Comparison of ENCODE assay signal across 9 cellular contexts in genomic region chr1:207050768-207051614, GRCh38. TPM values are rescaled to one million over a fixed set of nuclear protein-coding genes. Genes with fewer than 3 reads are reported as not detected.
DNase-seq lines count a peak whose midpoint lies in the region; ATAC-seq and TF ChIP-seq lines count a peak whose summit lies in the region.
"Had no signal": no experiment of that assay in that cellular context is flagged by ENCODE, and none has a peak within 500 bp of the region (broad histone marks: within the 10 kb centered on the region; RNA-seq: fewer than 3 reads in every experiment).

YOD1 (minus strand) TSS chr1:207051208; CDS start chr1:207051030, 178 bp downstream.

- peak within 1 kb of the TSS; percentile 94 for H3K27ac Mint-ChIP-seq in activated CD4-positive, alpha-beta T cell treated with anti-CD3 and anti-CD28 coated beads, Interleukin-2, amount 10 ng/mL, durations not matched to agents 7 days and 5 days

- peaks cover 7% of the 10 kb centered on the region for H3K27me3 Mint-ChIP-seq in activated CD4-positive, alpha-beta T cell treated with anti-CD3 and anti-CD28 coated beads, Interleukin-2, amount 10 ng/mL, durations not matched to agents 7 days and 5 days

- peaks cover 67% of the 10 kb centered on the region for H3K4me1 Mint-ChIP-seq in activated CD4-positive, alpha-beta T cell treated with anti-CD3 and anti-CD28 coated beads, Interleukin-2, amount 10 ng/mL, durations not matched to agents 7 days and 5 days

- H3K4me3 Mint-ChIP-seq in activated CD4-positive, alpha-beta T cell treated with anti-CD3 and anti-CD28 coated beads, Interleukin-2, amount 10 ng/mL, durations not matched to agents 7 days and 5 days, result peak within 1 kb of the TSS; percentile 93

- CTCF ChIA-PET in activated CD4-positive, alpha-beta T cell treated with anti-CD3 and anti-CD28 coated beads, Interleukin-2, amount 10 ng/mL, durations not matched to agents 7 days and 5 days (lab: Charles Lee), result interaction anchor here (0.5 kb wide), 1 partner anchor 11 kb away, joined by 3 read pairs; no protein-coding TSS in a partner anchor

- peaks cover 31% of the 10 kb centered on the region for H3K36me3 Mint-ChIP-seq in activated CD4-positive, alpha-beta T cell treated with anti-CD3 and anti-CD28 coated beads, Interleukin-2, amount 10 ng/mL, durations not matched to agents 7 days and 5 days (ENCODE audit: low read depth)

- DNase-seq in NCI-H526 (lab: John Stamatoyannopoulos, UW), result peak; percentile 51 to 91
- DNase-seq in activated CD4-positive, alpha-beta T cell treated with anti-CD3 and anti-CD28 coated beads, Interleukin-2, amount 10 ng/mL, durations not matched to agents 7 days and 5 days, result peak; percentile 93
- peak; percentile 94 for DNase-seq in dedifferentiated amniotic fluid mesenchymal stem cell (ENCODE audit: extremely low spot score)
- peak; percentile 93 for DNase-seq in left lobe of liver (ENCODE audit: low spot score)
- peak; percentile 83 to 84 for DNase-seq in stimulated activated CD4-positive, alpha-beta T cell treated with anti-CD3 and anti-CD28 coated beads, Interleukin-1b, Interleukin-23, amount 100 ng/mL, for 4 hours (ENCODE audit: low read depth in 2 of 2)

- no peak for TF ChIP-seq CTCF in 22Rv1 (IDR thresholded peaks at IDR 0.05)

- peaks cover 9% of the 10 kb centered on the region for H3K9me3 Mint-ChIP-seq in activated CD4-positive, alpha-beta T cell treated with anti-CD3 and anti-CD28 coated beads, Interleukin-2, amount 10 ng/mL, durations not matched to agents 7 days and 5 days

- peak within 1 kb of the TSS; percentile 98 for H3K27ac ChIP-seq in 22Rv1
- H3K27ac ChIP-seq: BLaER1 had no signal

- ATAC-seq in GM18858 (IDR thresholded peaks at IDR 0.05; ENCODE audit: unreplicated experiment) (peak; percentile 30), HG03342 (IDR thresholded peaks at IDR 0.05; ENCODE audit: unreplicated experiment) (peak; percentile 51), left lobe of liver (peak; percentile 67)

- POLR2A ChIA-PET in activated CD4-positive, alpha-beta T cell treated with anti-CD3 and anti-CD28 coated beads, Interleukin-2, amount 10 ng/mL, durations not matched to agents 7 days and 5 days (lab: Charles Lee), result no interaction called here

RNA-seq across cellular contexts. Expression of gene YOD1, which starts in this region (rescaled TPM):
- 1 to 10 TPM; 7.3 TPM for total RNA-seq in activated CD4-positive, alpha-beta T cell treated with anti-CD3 and anti-CD28 coated beads, Interleukin-2, amount 10 ng/mL, durations not matched to agents 7 days and 5 days
- total RNA-seq in left lobe of liver, result 3.0 TPM

Comparison
In these comparisons a context has a peak if more than half of its experiments do, and no peak if none do; other contexts are left out.
1. Peak in every context shown above with its lines: DNase-seq, ATAC-seq and H3K27ac ChIP-seq.